In genomic region chr2:226609361-226609760, GRCh38 we compare ENCODE assay signal across 12 cellular contexts.
DNase-seq lines count a peak whose midpoint lies in the region; TF ChIP-seq lines count a peak whose summit lies in the region.
"Had no signal": no experiment of that assay in that cellular context is flagged by ENCODE, and none has a peak within 500 bp of the region (broad histone marks: within the 10 kb centered on the region; RNA-seq: fewer than 3 reads in every experiment).

No MANE protein-coding gene starts in this region.

- H3K4me1 Mint-ChIP-seq in activated CD4-positive, alpha-beta memory T cell treated with anti-CD3 and anti-CD28 coated beads for 36 hours (ENCODE audit: low read depth) = peaks cover 15% of the 10 kb centered on the region

- CTCF ChIA-PET in activated CD4-positive, alpha-beta memory T cell treated with anti-CD3 and anti-CD28 coated beads for 36 hours (lab: Charles Lee) = interaction anchor here (0.6 kb wide), 1 partner anchor 508 kb away, joined by 3 read pairs; no protein-coding TSS in a partner anchor

- intact Hi-C loops in activated CD4-positive, alpha-beta memory T cell treated with anti-CD3 and anti-CD28 coated beads for 36 hours (cut with micrococcal nuclease) = no loop called here

- no peaks in the 10 kb centered on the region for H3K4me1 ChIP-seq in BE2C
- H3K4me1 ChIP-seq: body of pancreas, Caco-2 had no signal

- H3K27me3 Mint-ChIP-seq in activated CD4-positive, alpha-beta memory T cell treated with anti-CD3 and anti-CD28 coated beads for 36 hours = no peaks in the 10 kb centered on the region

- no peak overlapping the region for H3K4me3 ChIP-seq in BE2C (ENCODE audit: low read depth, low read length)
- H3K4me3 ChIP-seq: body of pancreas had no signal

- no peaks in the 10 kb centered on the region; the same call in 1 of the 2 replicates for H3K27me3 ChIP-seq in BE2C
- H3K27me3 ChIP-seq: body of pancreas had no signal

- H3K36me3 ChIP-seq in BE2C = no peaks in the 10 kb centered on the region

- H3K36me3 Mint-ChIP-seq in activated CD4-positive, alpha-beta memory T cell treated with anti-CD3 and anti-CD28 coated beads for 36 hours = no peaks in the 10 kb centered on the region

- no peaks in the 10 kb centered on the region for H3K9me3 Mint-ChIP-seq in activated CD4-positive, alpha-beta memory T cell treated with anti-CD3 and anti-CD28 coated beads for 36 hours

- H3K27ac Mint-ChIP-seq in activated CD4-positive, alpha-beta memory T cell treated with anti-CD3 and anti-CD28 coated beads for 36 hours = no peak overlapping the region

- TF ChIP-seq CTCF in BE2C (IDR thresholded peaks at IDR 0.05; ENCODE audit: low read depth, low read length) = no peak

- DNase-seq in Daoy (ENCODE audit: low read depth) (peak; percentile 29), HT1080 (ENCODE audit: low read depth) (peak; percentile 49), brain pericyte (ENCODE audit: low read depth, low spot score) (peak; percentile 73), non-pigmented ciliary epithelial cell (ENCODE audit: low read depth) (peak; percentile 79), BE2C (no peak)
- DNase-seq in central memory CD4-positive, alpha-beta T cell = no peak
- DNase-seq in activated CD4-positive, alpha-beta memory T cell treated with anti-CD3 and anti-CD28 coated beads for 36 hours = no peak
- DNase-seq: body of pancreas, Caco-2, NCI-H1092, NCI-H69, substantia nigra had no signal

- POLR2A ChIA-PET in activated CD4-positive, alpha-beta memory T cell treated with anti-CD3 and anti-CD28 coated beads for 36 hours (lab: Charles Lee) = no interaction called here

- no peaks in the 10 kb centered on the region for H3K9me3 ChIP-seq in BE2C
- H3K9me3 ChIP-seq: body of pancreas, Caco-2 had no signal

- no peak overlapping the region for H3K4me3 Mint-ChIP-seq in activated CD4-positive, alpha-beta memory T cell treated with anti-CD3 and anti-CD28 coated beads for 36 hours

Comparison
In these comparisons a context has a peak if more than half of its experiments do, and no peak if none do; other contexts are left out.
1. DNase-seq: peak in Daoy (single experiment), HT1080 (single experiment), brain pericyte (single experiment) and non-pigmented ciliary epithelial cell (single experiment); none in central memory CD4-positive, alpha-beta T cell (single experiment), activated CD4-positive, alpha-beta memory T cell treated with anti-CD3 and anti-CD28 coated beads for 36 hours (single experiment) and BE2C (single experiment).